Comparison of ENCODE assay signal across 12 cellular contexts in the genomic region with DNA sequence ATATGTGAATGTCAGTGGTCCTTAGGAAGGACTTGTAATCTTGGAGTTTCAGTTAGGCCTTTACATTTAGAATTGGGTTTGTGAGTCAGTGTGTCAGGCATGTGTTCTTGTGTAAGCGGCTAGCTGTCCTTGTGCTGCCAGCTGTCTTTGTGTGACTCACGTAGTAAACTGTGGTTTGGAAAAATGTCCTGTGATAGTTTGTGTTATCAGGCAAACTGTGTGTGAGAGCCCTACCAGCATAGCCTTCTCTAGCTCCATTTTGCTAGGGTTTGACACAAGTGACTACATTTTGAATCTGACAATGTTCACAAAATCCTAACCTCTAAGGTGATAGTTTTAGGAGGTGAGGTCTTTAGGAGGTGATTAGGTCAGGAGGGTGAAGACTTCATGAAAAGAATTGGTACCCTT. TPM values are rescaled to one million over a fixed set of nuclear protein-coding genes. Genes with fewer than 3 reads are reported as not detected.
A peak's percentile ranks its signal among the peaks of the same experiment; 100 is the strongest.
DNase-seq lines count a peak whose midpoint lies in the region; ATAC-seq and TF ChIP-seq lines count a peak whose summit lies in the region.
"Had no signal": no experiment of that assay in that cellular context is flagged by ENCODE, and none has a peak within 500 bp of the region (broad histone marks: within the 10 kb centered on the region; RNA-seq: fewer than 3 reads in every experiment).

No MANE protein-coding gene starts in this region.

- POLR2A ChIA-PET in naive thymus-derived CD8-positive, alpha-beta T cell (lab: Charles Lee), result no interaction called here

- in situ Hi-C loops in Caki2 (cut with HindIII; ENCODE audit: low pct_unique_long_range_greater_than_20kb, low sequenced_read_pairs), result no loop called here

- no peaks in the 10 kb centered on the region for H3K36me3 ChIP-seq in mucosa of descending colon (ENCODE audit: low read depth)

- TF ChIP-seq CTCF in choroid plexus epithelial cell (conservative IDR thresholded peaks at IDR 0.05; ENCODE audit: low read depth, low read length) (no peak), mucosa of descending colon (IDR thresholded peaks at IDR 0.05) (no peak)

- ATAC-seq in mucosa of descending colon (peak; percentile 72), left lobe of liver (no peak)
- no peak for ATAC-seq in naive thymus-derived CD8-positive, alpha-beta T cell
- ATAC-seq in stimulated activated effector memory CD8-positive, alpha-beta T cell treated with anti-CD3 and anti-CD28 coated beads, Interleukin-12 subunit alpha, Interleukin-12 subunit beta, amount 100 ng/mL, for 72 hours, result no peak
- ATAC-seq: activated CD4-positive, CD25-positive, alpha-beta regulatory T cell treated with anti-CD3 and anti-CD28 coated beads, Interleukin-2, amount 50 U/mL, for 24 hours had no signal

- no peak overlapping the region for H3K27ac Mint-ChIP-seq in naive thymus-derived CD8-positive, alpha-beta T cell
- H3K27ac Mint-ChIP-seq in stimulated activated effector memory CD8-positive, alpha-beta T cell treated with anti-CD3 and anti-CD28 coated beads, Interleukin-12 subunit alpha, Interleukin-12 subunit beta, amount 100 ng/mL, for 72 hours, result no peak overlapping the region

- intact Hi-C loops in mucosa of descending colon (cut with DNase I, micrococcal nuclease), result no loop called here

- H3K9me3 Mint-ChIP-seq in naive thymus-derived CD8-positive, alpha-beta T cell, result no peaks in the 10 kb centered on the region
- no peaks in the 10 kb centered on the region for H3K9me3 Mint-ChIP-seq in stimulated activated effector memory CD8-positive, alpha-beta T cell treated with anti-CD3 and anti-CD28 coated beads, Interleukin-12 subunit alpha, Interleukin-12 subunit beta, amount 100 ng/mL, for 72 hours

- H3K4me1 ChIP-seq in mucosa of descending colon (ENCODE audit: low read depth), result no peaks in the 10 kb centered on the region

- DNase-seq in Caki2 (ENCODE audit: low read depth) (peak; percentile 13), NCI-H226 (peak; percentile 90), choroid plexus epithelial cell (ENCODE audit: low read depth) (peak; percentile 98), mucosa of descending colon (peak in 1 of 3 donors; percentile 24), left lobe of liver (ENCODE audit: low spot score) (no peak), NCI-H2171 treated with DMSO at 0.1 percent for 48 hours (lab: John Stamatoyannopoulos, UW) (no peak)
- no peak for DNase-seq in naive thymus-derived CD8-positive, alpha-beta T cell
- no peak for DNase-seq in stimulated activated effector memory CD8-positive, alpha-beta T cell treated with anti-CD3 and anti-CD28 coated beads, Interleukin-12 subunit alpha, Interleukin-12 subunit beta, amount 100 ng/mL, for 72 hours (ENCODE audit: low spot score in 2 of 2)
- DNase-seq: aorta, DMS79 treated with DMSO at 0.1 percent for 48 hours, NCI-H774 had no signal

- H3K27me3 Mint-ChIP-seq in naive thymus-derived CD8-positive, alpha-beta T cell, result peaks cover 0 to 9% (median 5%) of the 10 kb centered on the region in 5 donors

- no peaks in the 10 kb centered on the region for H3K36me3 Mint-ChIP-seq in naive thymus-derived CD8-positive, alpha-beta T cell
- no peaks in the 10 kb centered on the region for H3K36me3 Mint-ChIP-seq in stimulated activated effector memory CD8-positive, alpha-beta T cell treated with anti-CD3 and anti-CD28 coated beads, Interleukin-12 subunit alpha, Interleukin-12 subunit beta, amount 100 ng/mL, for 72 hours

- H3K9me3 ChIP-seq in mucosa of descending colon, result no peaks in the 10 kb centered on the region

- H3K4me3 ChIP-seq in choroid plexus epithelial cell (ENCODE audit: low read depth, low read length) (no peak overlapping the region), mucosa of descending colon (no peak overlapping the region)

- H3K4me1 Mint-ChIP-seq in naive thymus-derived CD8-positive, alpha-beta T cell, result peaks cover 0 to 3% (median 0%) of the 10 kb centered on the region in 4 donors
- no peaks in the 10 kb centered on the region for H3K4me1 Mint-ChIP-seq in stimulated activated effector memory CD8-positive, alpha-beta T cell treated with anti-CD3 and anti-CD28 coated beads, Interleukin-12 subunit alpha, Interleukin-12 subunit beta, amount 100 ng/mL, for 72 hours

- H3K4me3 Mint-ChIP-seq in naive thymus-derived CD8-positive, alpha-beta T cell, result no peak overlapping the region
- no peak overlapping the region for H3K4me3 Mint-ChIP-seq in stimulated activated effector memory CD8-positive, alpha-beta T cell treated with anti-CD3 and anti-CD28 coated beads, Interleukin-12 subunit alpha, Interleukin-12 subunit beta, amount 100 ng/mL, for 72 hours

RNA-seq across cellular contexts. Expression of a gene that starts 6.9 kb away (rescaled TPM):
- total RNA-seq in Caki2 (2014; rRNA removed; shearing (Covaris generic); ENCODE audit: low replicate concordance), result 1.5 and 1.9 TPM in 2 replicates
- total RNA-seq in mucosa of descending colon (10 to 100 TPM; 38.0 to 84.1 (median 67.9) TPM), left lobe of liver (66.0 TPM)
- 10 to 100 TPM; 22.2 to 22.8 TPM for total RNA-seq in naive thymus-derived CD8-positive, alpha-beta T cell
- 1 to 10 TPM; 4.6 to 6.2 (median 5.7) TPM for polyA plus RNA-seq in naive thymus-derived CD8-positive, alpha-beta T cell

Comparison
In these comparisons a context has a peak if more than half of its experiments do, and no peak if none do; other contexts are left out.
1. DNase-seq: peak in Caki2 (single experiment), NCI-H226 (single experiment) and choroid plexus epithelial cell (single experiment); none in naive thymus-derived CD8-positive, alpha-beta T cell (0 of 10), left lobe of liver (single experiment), NCI-H2171 treated with DMSO at 0.1 percent for 48 hours (single experiment) and stimulated activated effector memory CD8-positive, alpha-beta T cell treated with anti-CD3 and anti-CD28 coated beads, Interleukin-12 subunit alpha, Interleukin-12 subunit beta, amount 100 ng/mL, for 72 hours (0 of 2).